Comparison of ENCODE assay signal across 8 cellular contexts in the genomic region with DNA sequence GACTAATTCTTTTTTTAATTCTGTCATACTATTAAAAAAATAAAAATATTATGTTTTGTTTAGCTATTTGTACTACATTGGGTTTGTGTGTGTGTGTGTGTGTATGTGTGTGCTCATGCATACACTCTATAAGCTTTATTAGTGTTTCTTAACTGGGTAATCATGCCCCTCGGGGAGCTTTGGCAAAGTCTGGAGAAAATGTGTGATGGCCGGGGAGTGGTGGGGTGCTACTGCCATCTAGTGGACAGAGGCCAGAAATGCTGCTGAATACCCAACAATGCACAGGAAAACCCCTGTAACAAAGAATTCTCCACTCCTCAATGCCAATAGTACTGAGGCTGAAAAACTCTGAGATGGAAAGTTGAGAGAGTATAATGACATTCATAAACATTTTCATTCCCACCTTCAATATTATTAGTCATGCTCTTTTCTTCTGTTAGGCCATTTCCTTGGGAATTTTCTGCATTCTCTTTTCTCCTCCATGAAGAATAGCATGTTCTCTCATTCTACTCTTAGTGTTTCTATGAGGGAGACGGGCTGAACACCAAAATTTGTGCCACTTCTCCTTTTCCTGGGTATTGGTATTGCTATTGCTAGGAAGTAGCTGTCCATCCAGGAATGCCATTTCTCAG.
DNase-seq lines count a peak whose midpoint lies in the region; ATAC-seq and TF ChIP-seq lines count a peak whose summit lies in the region.

No MANE protein-coding gene starts in this region.

- H3K9ac ChIP-seq in colonic mucosa (ENCODE audit: low read depth in 2 of 2, low read length in 2 of 2), result no peak overlapping the region
- H3K9ac ChIP-seq in liver (ENCODE audit: low read depth in 1 of 2, low read length in 2 of 2), result no peak overlapping the region

- H3K27ac ChIP-seq in colonic mucosa, result no peak overlapping the region
- H3K27ac ChIP-seq in liver (ENCODE audit: low read depth in 1 of 2, low read length in 2 of 2), result no peak overlapping the region

- peak; percentile 96 to 97 for TF ChIP-seq RAD21 in liver (IDR thresholded peaks at IDR 0.05)

- peak; percentile 80 for TF ChIP-seq CTCF in colonic mucosa (IDR thresholded peaks at IDR 0.05)
- peak; percentile 96 for TF ChIP-seq CTCF in liver (IDR thresholded peaks at IDR 0.05; ENCODE audit: low read depth, low read length, missing input control)

- 24% methylated on average over 3 of the region's 3 CpGs for WGBS in liver

- H3K36me3 ChIP-seq in colonic mucosa, result no peaks in the 10 kb centered on the region
- H3K36me3 ChIP-seq in liver (ENCODE audit: control insufficient read depth in 4 of 4, insufficient read depth in 3 of 4, low read depth in 1 of 4, low read length in 3 of 4), result peaks cover 0 to 3% (median 0%) of the 10 kb centered on the region in 4 donors

- H3K27me3 ChIP-seq in colonic mucosa, result no peaks in the 10 kb centered on the region
- H3K27me3 ChIP-seq in liver (ENCODE audit: control insufficient read depth in 4 of 4, insufficient read depth in 4 of 4, low read length in 3 of 4), result no peaks in the 10 kb centered on the region

- intact Hi-C loops in colonic mucosa (cut with DNase I), result loop anchor here (2.0 kb wide), 1 partner anchor 209 kb away; no protein-coding TSS in a partner anchor

- peak; percentile 82 for ATAC-seq in GM18517 (IDR thresholded peaks at IDR 0.05; ENCODE audit: unreplicated experiment)
- ATAC-seq in HG03064 (IDR thresholded peaks at IDR 0.05; ENCODE audit: low read depth, unreplicated experiment), result peak; percentile 95

- H3K4me1 ChIP-seq in colonic mucosa (no peaks in the 10 kb centered on the region), liver (ENCODE audit: control insufficient read depth in 4 of 4, insufficient read depth in 4 of 4, low read length in 3 of 4) (peaks cover 0 to 4% (median 0%) of the 10 kb centered on the region in 4 donors)

- H3K9me3 ChIP-seq in colonic mucosa, result no peaks in the 10 kb centered on the region
- peaks cover 0 to 7% (median 3%) of the 10 kb centered on the region in 4 donors for H3K9me3 ChIP-seq in liver (ENCODE audit: control insufficient read depth in 4 of 4, low read length in 3 of 4)

- H3K4me3 ChIP-seq in colonic mucosa (no peak overlapping the region), liver (ENCODE audit: low read depth in 1 of 3, low read length in 3 of 3) (no peak overlapping the region)

- peak; percentile 79 for DNase-seq in AG08395 (ENCODE audit: low spot score)
- DNase-seq in NCI-H2227 treated with DMSO at 0.1 percent for 48 hours (lab: John Stamatoyannopoulos, UW), result peak; percentile 32
- peak; percentile 48 to 65 for DNase-seq in activated CD4-positive, alpha-beta T cell treated with anti-CD3 and anti-CD28 coated beads for 4 hours
- DNase-seq in colonic mucosa, result peak; percentile 62
- DNase-seq in stimulated activated CD4-positive, alpha-beta T cell treated with anti-CD3 and anti-CD28 coated beads, TNF-alpha, amount 100 ng/mL, for 24 hours (ENCODE audit: low read depth in 3 of 3), result peak; percentile 42 to 49 (median 43)

TF ChIP-seq in liver, 16 proteins besides CTCF, POLR2A, EP300 and RAD21:
- TF ChIP-seq, protein P1, sequence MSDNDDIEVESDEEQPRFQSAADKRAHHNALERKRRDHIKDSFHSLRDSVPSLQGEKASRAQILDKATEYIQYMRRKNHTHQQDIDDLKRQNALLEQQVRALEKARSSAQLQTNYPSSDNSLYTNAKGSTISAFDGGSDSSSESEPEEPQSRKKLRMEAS (IDR thresholded peaks at IDR 0.05), result no peak
- TF ChIP-seq HNF4A (conservative IDR thresholded peaks at IDR 0.05), result no peak
